19 cellular contexts compared by ENCODE assay signal in genomic region chr11:44139565-44140313, GRCh38. TPM values are rescaled to one million over a fixed set of nuclear protein-coding genes. Genes with fewer than 3 reads are reported as not detected.
A peak's percentile ranks its signal among the peaks of the same experiment; 100 is the strongest.
DNase-seq lines count a peak whose midpoint lies in the region; ATAC-seq and TF ChIP-seq lines count a peak whose summit lies in the region.
"Had no signal": no experiment of that assay in that cellular context is flagged by ENCODE, and none has a peak within 500 bp of the region (broad histone marks: within the 10 kb centered on the region; RNA-seq: fewer than 3 reads in every experiment).

No MANE protein-coding gene starts in this region.

- no peak overlapping the region for H3K4me3 Mint-ChIP-seq in stimulated activated effector memory CD8-positive, alpha-beta T cell treated with anti-CD3 and anti-CD28 coated beads, Interleukin-12 subunit alpha, Interleukin-12 subunit beta, amount 100 ng/mL, for 72 hours
- H3K4me3 Mint-ChIP-seq: stimulated activated memory B cell treated with anti-CD40 and anti-IgM and Interleukin-4, amounts not matched to agents 10 μg/mL and 1 μg/mL and 100 μg/mL, for 72 hours had no signal

- ATAC-seq in stimulated activated effector memory CD8-positive, alpha-beta T cell treated with anti-CD3 and anti-CD28 coated beads, Interleukin-12 subunit alpha, Interleukin-12 subunit beta, amount 100 ng/mL, for 72 hours = no peak
- no peak for ATAC-seq in GM18517 (IDR thresholded peaks at IDR 0.05; ENCODE audit: unreplicated experiment)
- ATAC-seq in HG03469 (IDR thresholded peaks at IDR 0.05; ENCODE audit: unreplicated experiment) = no peak
- ATAC-seq in activated naive CD4-positive, alpha-beta T cell treated with anti-CD3 and anti-CD28 coated beads, Interleukin-2, amount 50 U/mL, for 72 hours = no peak
- ATAC-seq: HCT116; stimulated activated memory B cell treated with anti-CD40 and anti-IgM and Interleukin-4, amounts not matched to agents 10 μg/mL and 1 μg/mL and 100 μg/mL, for 72 hours had no signal

- peak overlapping the region; percentile 50 for H3K27ac Mint-ChIP-seq in stimulated activated effector memory CD8-positive, alpha-beta T cell treated with anti-CD3 and anti-CD28 coated beads, Interleukin-12 subunit alpha, Interleukin-12 subunit beta, amount 100 ng/mL, for 72 hours
- H3K27ac Mint-ChIP-seq in activated naive CD4-positive, alpha-beta T cell treated with anti-CD3 and anti-CD28 coated beads, Interleukin-2, amount 50 U/mL, for 72 hours = no peak overlapping the region
- H3K27ac Mint-ChIP-seq: stimulated activated memory B cell treated with anti-CD40 and anti-IgM and Interleukin-4, amounts not matched to agents 10 μg/mL and 1 μg/mL and 100 μg/mL, for 72 hours had no signal

- peaks cover 5% of the 10 kb centered on the region for H3K4me1 Mint-ChIP-seq in stimulated activated effector memory CD8-positive, alpha-beta T cell treated with anti-CD3 and anti-CD28 coated beads, Interleukin-12 subunit alpha, Interleukin-12 subunit beta, amount 100 ng/mL, for 72 hours
- H3K4me1 Mint-ChIP-seq: stimulated activated memory B cell treated with anti-CD40 and anti-IgM and Interleukin-4, amounts not matched to agents 10 μg/mL and 1 μg/mL and 100 μg/mL, for 72 hours had no signal

- DNase-seq in LNCaP clone FGC (ENCODE audit: low read depth) = no peak
- peak; percentile 31 for DNase-seq in cerebellum (ENCODE audit: low spot score)
- DNase-seq in left kidney (ENCODE audit: low read depth, low spot score) = peak; percentile 90
- DNase-seq in stimulated activated effector memory CD8-positive, alpha-beta T cell treated with anti-CD3 and anti-CD28 coated beads, Interleukin-12 subunit alpha, Interleukin-12 subunit beta, amount 100 ng/mL, for 72 hours (ENCODE audit: low spot score in 2 of 2) = no peak
- no peak for DNase-seq in anterior cingulate cortex (lab: John Stamatoyannopoulos, UW)
- no peak for DNase-seq in activated naive CD4-positive, alpha-beta T cell treated with anti-CD3 and anti-CD28 coated beads, Interleukin-2, amount 50 U/mL, for 72 hours (ENCODE audit: low spot score in 2 of 2)
- DNase-seq: activated CD4-positive, alpha-beta T cell treated with anti-CD3 and anti-CD28 coated beads for 4 hours; activated naive CD4-positive, alpha-beta T cell; activated T-cell treated with anti-CD3 and anti-CD28 coated beads, Interleukin-2, amount 50 U/mL, for 48 hours; adrenal gland; dermis blood vessel endothelial cell; NCI-H187 treated with DMSO at 0.1 percent for 48 hours; SK-N-SH; small intestine had no signal

- no peaks in the 10 kb centered on the region for H3K9me3 Mint-ChIP-seq in stimulated activated effector memory CD8-positive, alpha-beta T cell treated with anti-CD3 and anti-CD28 coated beads, Interleukin-12 subunit alpha, Interleukin-12 subunit beta, amount 100 ng/mL, for 72 hours
- H3K9me3 Mint-ChIP-seq in activated naive CD4-positive, alpha-beta T cell treated with anti-CD3 and anti-CD28 coated beads, Interleukin-2, amount 50 U/mL, for 72 hours = no peaks in the 10 kb centered on the region
- H3K9me3 Mint-ChIP-seq: stimulated activated memory B cell treated with anti-CD40 and anti-IgM and Interleukin-4, amounts not matched to agents 10 μg/mL and 1 μg/mL and 100 μg/mL, for 72 hours had no signal

- no peak for TF ChIP-seq CTCF in LNCaP clone FGC (IDR thresholded peaks at IDR 0.05; ENCODE audit: control insufficient read depth, extremely low read depth, insufficient read depth)

- H3K4me3 ChIP-seq in LNCaP clone FGC (ENCODE audit: low read depth, low read length) = peak overlapping the region; percentile 12; the same call in 1 of the 2 replicates
- H3K4me3 ChIP-seq: adrenal gland, lung had no signal

- H3K36me3 Mint-ChIP-seq in stimulated activated effector memory CD8-positive, alpha-beta T cell treated with anti-CD3 and anti-CD28 coated beads, Interleukin-12 subunit alpha, Interleukin-12 subunit beta, amount 100 ng/mL, for 72 hours = peaks cover 24% of the 10 kb centered on the region
- peaks cover under 1 to 5% of the 10 kb centered on the region in 2 donors for H3K36me3 Mint-ChIP-seq in activated naive CD4-positive, alpha-beta T cell treated with anti-CD3 and anti-CD28 coated beads, Interleukin-2, amount 50 U/mL, for 72 hours

RNA-seq across cellular contexts. Expression of gene EXT2, which starts 44.3 kb away (rescaled TPM):
- total RNA-seq in cerebellum = 84.8 TPM
- 10 to 100 TPM; 23.3 to 24.3 TPM for total RNA-seq in activated naive CD4-positive, alpha-beta T cell treated with anti-CD3 and anti-CD28 coated beads, Interleukin-2, amount 50 U/mL, for 72 hours

Comparison
In these comparisons a context has a peak if more than half of its experiments do, and no peak if none do; other contexts are left out.
1. DNase-seq: peak in cerebellum (single experiment) and left kidney (single experiment); none in LNCaP clone FGC (single experiment), stimulated activated effector memory CD8-positive, alpha-beta T cell treated with anti-CD3 and anti-CD28 coated beads, Interleukin-12 subunit alpha, Interleukin-12 subunit beta, amount 100 ng/mL, for 72 hours (0 of 2), anterior cingulate cortex (0 of 58) and activated naive CD4-positive, alpha-beta T cell treated with anti-CD3 and anti-CD28 coated beads, Interleukin-2, amount 50 U/mL, for 72 hours (0 of 2).